In the genomic region with DNA sequence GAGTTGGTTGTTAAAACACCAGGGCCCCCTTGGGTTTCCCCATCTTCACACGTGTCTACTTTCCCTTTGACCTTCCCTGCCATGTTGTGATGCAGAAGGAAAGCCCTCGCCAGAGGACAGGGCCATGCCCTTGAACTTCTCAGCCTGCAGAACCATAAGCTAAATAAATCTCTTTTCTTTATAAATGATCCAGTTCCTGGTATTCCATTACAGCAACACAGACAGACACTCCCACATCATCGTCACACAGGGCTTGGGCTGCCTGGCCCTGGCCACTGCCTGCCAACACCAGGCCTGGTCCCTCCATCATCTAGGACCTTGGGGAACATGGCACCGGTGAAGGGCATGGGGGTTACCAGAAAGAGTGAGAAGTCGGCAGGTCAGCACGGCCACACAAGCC, we compare ENCODE assay signal across 18 cellular contexts.
DNase-seq lines count a peak whose midpoint lies in the region; ATAC-seq, FAIRE-seq and TF ChIP-seq lines count a peak whose summit lies in the region.
"Had no signal": no experiment of that assay in that cellular context is flagged by ENCODE, and none has a peak within 500 bp of the region (broad histone marks: within the 10 kb centered on the region; RNA-seq: fewer than 3 reads in every experiment).

No MANE protein-coding gene starts in this region.

- H2BK15ac ChIP-seq in H1 (ENCODE audit: low read length), result no peak overlapping the region

- H3K23ac ChIP-seq in H1 (ENCODE audit: insufficient read length), result no peak overlapping the region

- H3K9me3 ChIP-seq in heart right ventricle (no peaks in the 10 kb centered on the region), H1 (ENCODE audit: insufficient read depth in 2 of 2, low read depth in 1 of 2, low read length in 1 of 2) (no peaks in the 10 kb centered on the region)

- POLR2A ChIA-PET in activated CD4-positive, alpha-beta memory T cell treated with anti-CD3 and anti-CD28 coated beads for 36 hours (lab: Charles Lee), result interaction anchor here (0.5 kb wide), 1 partner anchor 407 kb away, joined by 6 read pairs; no protein-coding TSS in a partner anchor
- POLR2A ChIA-PET in H1 (lab: Charles Lee; ENCODE audit: partially characterized antibody), result no interaction called here

- H2BK120ac ChIP-seq in H1 (replicated peaks; ENCODE audit: low read depth, low read length), result no peak overlapping the region

- H3K4me1 ChIP-seq in heart right ventricle (peaks cover 12 to 80% (median 41%) of the 10 kb centered on the region in 9 donors), H1 (replicated peaks in 1 of 4; ENCODE audit: control insufficient read depth in 3 of 4, insufficient read depth in 4 of 4, low read length in 3 of 4) (peaks cover 3 to 10% (median 6%) of the 10 kb centered on the region in 4 experiments; a peak in 5 of 7 replicates)

- H3K27ac Mint-ChIP-seq in activated CD4-positive, alpha-beta memory T cell treated with anti-CD3 and anti-CD28 coated beads for 36 hours, result peak overlapping the region; percentile 24
- H3K27ac Mint-ChIP-seq in stimulated activated naive CD8-positive, alpha-beta T cell treated with anti-CD3 and anti-CD28 coated beads, Interleukin-15, amount 100 ng/mL, for 72 hours, result peak overlapping the region; percentile 36 to 43
- H3K27ac Mint-ChIP-seq: B cell, GM23338 had no signal

- peaks cover 28% of the 10 kb centered on the region for H3K4me1 Mint-ChIP-seq in activated CD4-positive, alpha-beta memory T cell treated with anti-CD3 and anti-CD28 coated beads for 36 hours (ENCODE audit: low read depth)
- peaks cover 43% of the 10 kb centered on the region for H3K4me1 Mint-ChIP-seq in stimulated activated naive CD8-positive, alpha-beta T cell treated with anti-CD3 and anti-CD28 coated beads, Interleukin-15, amount 100 ng/mL, for 72 hours

- H2BK5ac ChIP-seq in H1 (ENCODE audit: low read depth, low read length), result no peak overlapping the region

- no peaks in the 10 kb centered on the region for H3K9me3 Mint-ChIP-seq in activated CD4-positive, alpha-beta memory T cell treated with anti-CD3 and anti-CD28 coated beads for 36 hours
- peaks cover 0 to 16% of the 10 kb centered on the region in 2 donors for H3K9me3 Mint-ChIP-seq in stimulated activated naive CD8-positive, alpha-beta T cell treated with anti-CD3 and anti-CD28 coated beads, Interleukin-15, amount 100 ng/mL, for 72 hours
- H3K9me3 Mint-ChIP-seq: CD4-positive, alpha-beta memory T cell; GM23338 had no signal

- H3K36me3 ChIP-seq in heart right ventricle (no peaks in the 10 kb centered on the region), H1 (ENCODE audit: control insufficient read depth in 2 of 4, insufficient read depth in 4 of 4, low read length in 3 of 4) (no peaks in the 10 kb centered on the region)

- peak overlapping the region; percentile 50; the same call in 1 of the 2 replicates for H2BK12ac ChIP-seq in H1 (ENCODE audit: low read depth, low read length)

- H4K91ac ChIP-seq in H1 (replicated peaks; ENCODE audit: insufficient read length, low read length), result no peak overlapping the region

- 66 to 73% methylated on average over 6 of the region's 6 CpGs for WGBS in heart right ventricle, 2 donors
- 77% methylated on average over 6 of the region's 6 CpGs; no CpG with 5 or more reads in 1 of the 2 experiments for WGBS in H1 (ENCODE audit: extremely low coverage in 1 of 2, insufficient coverage in 1 of 2, insufficient read length in 1 of 2, insufficient replicate concordance in 2 of 2, low coverage in 1 of 2, low lambda C conversion rate in 2 of 2, missing lambda C conversion rate in 1 of 2), 2 experiments

- H2AFZ ChIP-seq in H1 (ENCODE audit: low read length), result no peak overlapping the region
- H2AFZ ChIP-seq: GM23338 had no signal

- no peak for TF ChIP-seq POLR2A in H1 (IDR thresholded peaks at IDR 0.05; ENCODE audit: control extremely low read depth in 1 of 2, low read depth in 2 of 2, low read length in 2 of 2)

- ATAC-seq in heart right ventricle (no peak), Right ventricle myocardium inferior (no peak)
- no peak for ATAC-seq in stimulated activated naive CD8-positive, alpha-beta T cell treated with anti-CD3 and anti-CD28 coated beads, Interleukin-15, amount 100 ng/mL, for 72 hours
- ATAC-seq: GM23338, K562 had no signal

- H3K4me3 Mint-ChIP-seq in activated CD4-positive, alpha-beta memory T cell treated with anti-CD3 and anti-CD28 coated beads for 36 hours, result no peak overlapping the region
- H3K4me3 Mint-ChIP-seq in stimulated activated naive CD8-positive, alpha-beta T cell treated with anti-CD3 and anti-CD28 coated beads, Interleukin-15, amount 100 ng/mL, for 72 hours, result peak overlapping the region in 1 of 2 donors; percentile 13
- H3K4me3 Mint-ChIP-seq: B cell, GM23338 had no signal

- no peaks in the 10 kb centered on the region for H3K79me2 ChIP-seq in H1 (ENCODE audit: control insufficient read depth in 1 of 2, insufficient read depth in 2 of 2, low read length in 2 of 2)

- H3K4me3 ChIP-seq in heart right ventricle (no peak overlapping the region), H1 (ENCODE audit: extremely low read depth in 1 of 4, insufficient read depth in 2 of 4, low read depth in 3 of 4, low read length in 4 of 4) (no peak overlapping the region)
- H3K4me3 ChIP-seq: GM23338, K562 had no signal

- no peaks in the 10 kb centered on the region for H3K27me3 ChIP-seq in heart right ventricle
- H3K27me3 ChIP-seq in H1 (replicated peaks in 1 of 4; ENCODE audit: control insufficient read depth in 3 of 4, extremely low read depth in 1 of 4, insufficient read depth in 3 of 4, low read length in 3 of 4), result peaks cover 0 to 11% (median 8%) of the 10 kb centered on the region in 4 experiments; a peak in 4 of 7 replicates

- no peaks in the 10 kb centered on the region for H3K79me1 ChIP-seq in H1 (ENCODE audit: low read depth, low read length)

- CTCF ChIA-PET in activated CD4-positive, alpha-beta memory T cell treated with anti-CD3 and anti-CD28 coated beads for 36 hours (lab: Charles Lee), result interaction anchor here (1.2 to 1.3 kb wide), 2 partner anchors 96 to 295 kb away, joined by 3 read pairs; no protein-coding TSS in a partner anchor
- CTCF ChIA-PET in H1 (lab: Charles Lee; ENCODE audit: partially characterized antibody), result interaction anchor here (0.8 to 1.7 kb wide), 3 partner anchors 95 to 294 kb away, joined by 3 read pairs; no protein-coding TSS in a partner anchor

- H3K27me3 Mint-ChIP-seq in activated CD4-positive, alpha-beta memory T cell treated with anti-CD3 and anti-CD28 coated beads for 36 hours, result no peaks in the 10 kb centered on the region
- no peaks in the 10 kb centered on the region for H3K27me3 Mint-ChIP-seq in stimulated activated naive CD8-positive, alpha-beta T cell treated with anti-CD3 and anti-CD28 coated beads, Interleukin-15, amount 100 ng/mL, for 72 hours
- H3K27me3 Mint-ChIP-seq: B cell; CD4-positive, alpha-beta memory T cell had no signal

- H3K36me3 Mint-ChIP-seq in activated CD4-positive, alpha-beta memory T cell treated with anti-CD3 and anti-CD28 coated beads for 36 hours, result no peaks in the 10 kb centered on the region
- H3K36me3 Mint-ChIP-seq: CD4-positive, alpha-beta memory T cell had no signal

- no peak overlapping the region for H4K5ac ChIP-seq in H1 (ENCODE audit: insufficient read length, low read depth, low read length)

- H3K4me2 ChIP-seq in H1 (ENCODE audit: insufficient read depth in 1 of 2, low read depth in 2 of 2, low read length in 2 of 2), result no peak overlapping the region
- H3K4me2 ChIP-seq: GM23338 had no signal

- no peak overlapping the region for H2AK5ac ChIP-seq in H1 (ENCODE audit: low read depth, low read length)

- H3K4ac ChIP-seq in H1 (replicated peaks; ENCODE audit: insufficient read length, low read depth, low read length), result no peak overlapping the region

- H4K8ac ChIP-seq in H1 (ENCODE audit: extremely low read depth, insufficient read depth, low read length), result no peak overlapping the region

- H3K56ac ChIP-seq in H1 (replicated peaks; ENCODE audit: insufficient read length, low read depth, low read length), result no peak overlapping the region

- H2BK20ac ChIP-seq in H1 (ENCODE audit: low read length), result no peak overlapping the region

- FAIRE-seq in H1 (lab: Jason Lieb, UNC), result no peak
- FAIRE-seq: D721Med, GM12892, K562 had no signal

- no peak overlapping the region for H3K18ac ChIP-seq in H1 (ENCODE audit: extremely low read depth, low read length)

- H3K23me2 ChIP-seq in H1 (ENCODE audit: low read depth, low read length), result no peaks in the 10 kb centered on the region; the same call in 1 of the 2 replicates

- intact Hi-C loops in heart right ventricle (cut with DNase I) (no loop called here), Right ventricle myocardium inferior (cut with DNase I) (no loop called here)
- intact Hi-C loops in activated CD4-positive, alpha-beta memory T cell treated with anti-CD3 and anti-CD28 coated beads for 36 hours (cut with micrococcal nuclease), result no loop called here

- TF ChIP-seq CTCF in heart right ventricle (IDR thresholded peaks at IDR 0.05) (no peak), H1 (IDR thresholded peaks at IDR 0.05; ENCODE audit: control extremely low read depth in 1 of 3, insufficient read depth in 1 of 3, low read depth in 1 of 3, low read length in 3 of 3) (no peak)

- no peak for TF ChIP-seq EP300 in H1 (IDR thresholded peaks at IDR 0.05; ENCODE audit: borderline replicate concordance in 1 of 2, low read depth in 2 of 2, low read length in 2 of 2)

- H4K20me1 ChIP-seq in H1 (replicated peaks in 1 of 2; ENCODE audit: control insufficient read depth in 1 of 2, insufficient read depth in 2 of 2, low read length in 2 of 2), result no peaks in the 10 kb centered on the region

- H3K9ac ChIP-seq in H1 (replicated peaks in 1 of 4; ENCODE audit: extremely low read depth in 1 of 4, low read depth in 3 of 4, low read length in 3 of 4), result no peak overlapping the region

- TF ChIP-seq RAD21 in H1 (IDR thresholded peaks at IDR 0.05 in 1 of 2, conservative IDR thresholded peaks at IDR 0.05 in 1 of 2; ENCODE audit: low read depth in 2 of 2, low read length in 2 of 2), result no peak

- H3K27ac ChIP-seq in heart right ventricle (peak overlapping the region in 7 of 10 donors; percentile 8 to 90 (median 58)), H1 (ENCODE audit: low read depth, low read length) (no peak overlapping the region)

- DNase-seq in heart right ventricle (no peak), Right ventricle myocardium inferior (ENCODE audit: missing footprints) (no peak), H1 (ENCODE audit: low read depth in 1 of 2, low spot score in 2 of 2) (no peak), NCI-H1092 treated with DMSO at 0.1 percent for 48 hours (lab: John Stamatoyannopoulos, UW) (no peak), AG08396 (ENCODE audit: low spot score) (no peak)
- DNase-seq in activated CD4-positive, alpha-beta memory T cell treated with anti-CD3 and anti-CD28 coated beads for 36 hours, result no peak
- DNase-seq in stimulated activated naive CD8-positive, alpha-beta T cell treated with anti-CD3 and anti-CD28 coated beads, Interleukin-15, amount 100 ng/mL, for 72 hours, result no peak
- DNase-seq: ACHN; CD4-positive, alpha-beta memory T cell; DND-41; GDM1; NCI-H226; NCI-H526 had no signal

- H3K14ac ChIP-seq in H1 (ENCODE audit: insufficient read length), result no peak overlapping the region

TF ChIP-seq in H1, 55 proteins besides CTCF, POLR2A, EP300 and RAD21 (continues in another document):
- TF ChIP-seq HDAC6 (IDR thresholded peaks at IDR 0.05; ENCODE audit: low read depth, low read length) (no peak), RFX5 (IDR thresholded peaks at IDR 0.05; ENCODE audit: borderline replicate concordance, low read depth, low read length) (no peak), HDAC2 (IDR thresholded peaks at IDR 0.05; ENCODE audit: borderline replicate concordance in 1 of 2, low read depth in 2 of 2, low read length in 2 of 2) (no peak)
